8 cellular contexts compared by ENCODE assay signal in the genomic region with DNA sequence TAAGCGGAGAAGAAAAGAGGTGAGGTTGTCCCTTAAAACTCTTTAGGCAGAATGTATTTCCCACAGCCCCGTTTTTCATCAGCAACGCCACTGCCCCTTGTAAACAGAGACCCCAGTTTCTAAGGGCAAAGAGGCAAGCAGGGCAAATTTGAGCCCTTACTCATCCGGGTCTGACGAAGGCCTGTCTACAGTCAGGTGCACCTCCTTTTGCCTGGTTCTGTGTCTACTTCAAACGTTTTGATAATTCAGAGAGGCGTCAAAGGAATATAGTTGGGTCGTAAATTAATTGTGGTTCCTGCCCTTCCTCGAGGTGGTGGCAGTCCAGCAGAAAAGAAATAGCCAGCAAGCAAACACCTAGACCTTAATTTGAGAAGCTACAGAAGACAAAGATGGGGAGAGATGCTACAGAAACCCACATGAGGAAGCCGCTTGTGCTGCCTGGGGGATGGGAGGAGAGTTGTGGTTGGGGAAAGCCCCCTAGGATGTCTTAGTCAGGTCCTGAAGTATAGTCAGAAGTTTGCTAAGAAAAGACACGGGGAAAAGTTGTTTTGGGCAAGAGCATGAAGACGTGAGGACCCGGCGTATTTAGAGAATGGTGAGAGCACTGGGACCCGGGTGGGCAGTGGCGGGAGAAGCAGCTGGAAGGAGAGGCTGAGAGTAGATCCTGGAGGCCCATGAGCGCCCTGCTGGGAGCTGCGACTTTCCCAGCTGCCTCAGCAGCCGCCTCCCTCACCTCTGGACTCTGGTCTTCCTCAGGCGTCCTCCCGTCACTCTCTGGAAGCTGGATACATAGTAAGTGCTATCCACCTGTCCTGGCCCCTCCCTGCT. TPM values are rescaled to one million over a fixed set of nuclear protein-coding genes. Genes with fewer than 3 reads are reported as not detected.
DNase-seq lines count a peak whose midpoint lies in the region; ATAC-seq and TF ChIP-seq lines count a peak whose summit lies in the region.

No MANE protein-coding gene starts in this region.

- peaks cover 9% of the 10 kb centered on the region for H3K4me1 Mint-ChIP-seq in WTC11
- H3K4me1 Mint-ChIP-seq in natural killer cell = peaks cover 45 to 61% of the 10 kb centered on the region in 2 donors

- CTCF ChIA-PET in WTC11 (lab: Charles Lee) = interaction anchor here (2.3 kb wide), 1 partner anchor 33 kb away, joined by 36 read pairs; no protein-coding TSS in a partner anchor

- no peak for TF ChIP-seq EP300 in suprapubic skin (IDR thresholded peaks at IDR 0.05)

- POLR2A ChIA-PET in WTC11 (lab: Charles Lee) = interaction anchor here (0.8 kb wide), 1 partner anchor 17 kb away, joined by 3 read pairs; no protein-coding TSS in a partner anchor

- TF ChIP-seq CTCF in GM20000 (IDR thresholded peaks at IDR 0.05; ENCODE audit: extremely low read depth, missing control alignments) (no peak), WTC11 (IDR thresholded peaks at IDR 0.05) (no peak), natural killer cell (IDR thresholded peaks at IDR 0.05) (no peak), suprapubic skin (IDR thresholded peaks at IDR 0.05) (no peak)

- H3K9me3 Mint-ChIP-seq in WTC11 (no peaks in the 10 kb centered on the region), natural killer cell (no peaks in the 10 kb centered on the region)

- peaks cover 63% of the 10 kb centered on the region for H3K4me1 ChIP-seq in suprapubic skin

- no peaks in the 10 kb centered on the region for H3K27me3 ChIP-seq in suprapubic skin

- WGBS in suprapubic skin = 29% methylated on average over 21 of the region's 21 CpGs

- no peak for TF ChIP-seq POLR2A in suprapubic skin (IDR thresholded peaks at IDR 0.05)

- intact Hi-C loops in natural killer cell (cut with micrococcal nuclease) = no loop called here

- H3K27me3 Mint-ChIP-seq in WTC11 (ENCODE audit: low read depth) (peaks cover 53% of the 10 kb centered on the region), natural killer cell (ENCODE audit: low read depth in 2 of 2) (no peaks in the 10 kb centered on the region)

- no peak overlapping the region for H3K27ac Mint-ChIP-seq in WTC11
- H3K27ac Mint-ChIP-seq in natural killer cell = peak overlapping the region; percentile 85 to 94

- H3K9me3 ChIP-seq in suprapubic skin = no peaks in the 10 kb centered on the region

- H3K36me3 Mint-ChIP-seq in WTC11 (peaks cover 23% of the 10 kb centered on the region), natural killer cell (peaks cover 10% of the 10 kb centered on the region)

- ATAC-seq in WTC11 = no peak
- ATAC-seq in natural killer cell = no peak
- no peak for ATAC-seq in GM21786 (IDR thresholded peaks at IDR 0.05; ENCODE audit: unreplicated experiment)
- no peak for ATAC-seq in HG02763 (IDR thresholded peaks at IDR 0.05; ENCODE audit: unreplicated experiment)
- no peak for ATAC-seq in HG02870 (IDR thresholded peaks at IDR 0.05; ENCODE audit: unreplicated experiment)

- DNase-seq in GM20000 (ENCODE audit: low spot score) (peak; percentile 88), WTC11 (ENCODE audit: low spot score) (no peak), caudate nucleus (lab: John Stamatoyannopoulos, UW) (no peak), natural killer cell (peak; percentile 51), suprapubic skin (ENCODE audit: low spot score in 2 of 2) (no peak)

- H3K4me3 Mint-ChIP-seq in WTC11 (peak overlapping the region; percentile 59), natural killer cell (peak overlapping the region; percentile 88)

- H3K27ac ChIP-seq in caudate nucleus (ENCODE audit: low read depth, low read length) (peak overlapping the region; percentile 100), suprapubic skin (peak overlapping the region; percentile 97)

- peaks cover 53% of the 10 kb centered on the region for H3K36me3 ChIP-seq in suprapubic skin

- H3K4me3 ChIP-seq in suprapubic skin = peak overlapping the region; percentile 65

TF ChIP-seq in WTC11, 78 proteins besides CTCF, POLR2A, EP300 and RAD21:
- TF ChIP-seq SOX15 (CRISPR knock-in tag; IDR thresholded peaks at IDR 0.05) (no peak), TEAD4 (CRISPR knock-in tag; IDR thresholded peaks at IDR 0.05) (no peak), ZNF121 (CRISPR knock-in tag; IDR thresholded peaks at IDR 0.05) (no peak), FOXP1 (CRISPR knock-in tag; IDR thresholded peaks at IDR 0.05; ENCODE audit: borderline replicate concordance) (no peak), SP1 (CRISPR knock-in tag; conservative IDR thresholded peaks at IDR 0.05) (no peak), NR3C1 (CRISPR knock-in tag; conservative IDR thresholded peaks at IDR 0.05; ENCODE audit: low read depth) (no peak), SMAD3 (CRISPR knock-in tag; IDR thresholded peaks at IDR 0.05; ENCODE audit: borderline replicate concordance) (no peak)

RNA-seq across cellular contexts. Expression of a gene that starts 2.4 kb away (rescaled TPM):
- total RNA-seq in WTC11 (2021) (18.9 to 23.2 TPM (median 19.9 TPM) in 3 replicates), natural killer cell (100 to 1,000 TPM; 158 to 182 (median 172) TPM), suprapubic skin (10 to 100 TPM; 64.5 to 81.3 (median 73.1) TPM)

RNA-seq across cellular contexts. Expression of a gene that starts 9.9 kb away (rescaled TPM):
- 21.9 to 24.3 TPM (median 22.0 TPM) in 3 replicates for total RNA-seq in WTC11 (2021)
- total RNA-seq in natural killer cell = 100 to 1,000 TPM in 2 of 3 donors, 10 to 100 TPM in 1; 81.0 to 110 (median 101) TPM
- 10 to 100 TPM; 56.7 to 68.8 (median 62.1) TPM for total RNA-seq in suprapubic skin

RNA-seq across cellular contexts. Expression of a gene that starts 38.3 kb away (rescaled TPM):
- total RNA-seq in WTC11 (2021) (54.9 to 58.5 TPM (median 55.8 TPM) in 3 replicates), natural killer cell (10 to 100 TPM; 78.8 to 99.0 (median 89.3) TPM), suprapubic skin (10 to 100 TPM; 42.9 to 50.0 (median 44.6) TPM)

RNA-seq across cellular contexts. Expression of a gene that starts 50.4 kb away (rescaled TPM):
- total RNA-seq in WTC11 (2021) (13.2 to 16.3 TPM (median 15.9 TPM) in 3 replicates), natural killer cell (1 to 10 TPM; 8.8 to 9.3 (median 9.1) TPM), suprapubic skin (10 to 100 TPM in 1 of 4 donors, 1 to 10 TPM in 3; 5.3 to 11.2 (median 6.0) TPM)

Comparison
In these comparisons a context has a peak if more than half of its experiments do, and no peak if none do; other contexts are left out.
1. DNase-seq: peak in GM20000 (single experiment) and natural killer cell (single experiment); none in WTC11 (single experiment), caudate nucleus (0 of 61) and suprapubic skin (0 of 2).